Comparison of ENCODE assay signal across 8 cellular contexts in genomic region chr22:38314992-38315800, GRCh38. TPM values are rescaled to one million over a fixed set of nuclear protein-coding genes. Genes with fewer than 3 reads are reported as not detected.
DNase-seq lines count a peak whose midpoint lies in the region; ATAC-seq and TF ChIP-seq lines count a peak whose summit lies in the region.

No MANE protein-coding gene starts in this region.

- H3K36me3 ChIP-seq in ACC112 (ENCODE audit: insufficient read depth, low read length) (peaks cover 10% of the 10 kb centered on the region; the same call in 1 of the 2 replicates), gastrocnemius medialis (no peaks in the 10 kb centered on the region)

- intact Hi-C loops in activated CD8-positive, alpha-beta T cell treated with anti-CD3 and anti-CD28 coated beads for 36 hours (cut with micrococcal nuclease) = no loop called here
- intact Hi-C loops in head of caudate nucleus (cut with DNase I) = loop anchor here (5.0 kb wide), 1 partner anchor 43 kb away; the partner anchor contains the start of gene TMEM184B
- intact Hi-C loops in gastrocnemius medialis (cut with DNase I; ENCODE audit: low total_unique reads) = loop anchor here (5.0 kb wide), 3 partner anchors 113 to 392 kb away; partner anchors contain the start of genes GTPBP1 and MAFF

- peak overlapping the region; percentile 97 for H3K4me3 Mint-ChIP-seq in HFFc6
- peak overlapping the region; percentile 92 for H3K4me3 Mint-ChIP-seq in activated CD8-positive, alpha-beta T cell treated with anti-CD3 and anti-CD28 coated beads for 36 hours

- POLR2A ChIA-PET in activated CD8-positive, alpha-beta T cell treated with anti-CD3 and anti-CD28 coated beads for 36 hours (lab: Charles Lee) = interaction anchor here (0.7 to 1.4 kb wide), 4 partner anchors 8 to 99 kb away, joined by 3 to 5 read pairs (median 4); no protein-coding TSS in a partner anchor

- H3K4me1 Mint-ChIP-seq in HFFc6 (ENCODE audit: low read depth) = peaks cover 76% of the 10 kb centered on the region
- peaks cover 52% of the 10 kb centered on the region for H3K4me1 Mint-ChIP-seq in activated CD8-positive, alpha-beta T cell treated with anti-CD3 and anti-CD28 coated beads for 36 hours (ENCODE audit: low read depth)

- in situ Hi-C loops in gastrocnemius medialis (cut with MboI; ENCODE audit: low sequenced_read_pairs in 4 of 4) (no loop called here), KBM-7 (cut with MboI; ENCODE audit: low pct_unique_long_range_greater_than_20kb, low sequenced_read_pairs) (no loop called here)

- peak overlapping the region; percentile 98 for H3K27ac ChIP-seq in ACC112 (ENCODE audit: low read depth, low read length)
- H3K27ac ChIP-seq in gastrocnemius medialis = peak overlapping the region; percentile 89 to 100 (median 98)

- no peaks in the 10 kb centered on the region for H3K9me3 Mint-ChIP-seq in HFFc6
- no peaks in the 10 kb centered on the region for H3K9me3 Mint-ChIP-seq in activated CD8-positive, alpha-beta T cell treated with anti-CD3 and anti-CD28 coated beads for 36 hours

- peaks cover 19% of the 10 kb centered on the region for H3K27me3 Mint-ChIP-seq in HFFc6 (ENCODE audit: insufficient read depth)
- no peaks in the 10 kb centered on the region for H3K27me3 Mint-ChIP-seq in activated CD8-positive, alpha-beta T cell treated with anti-CD3 and anti-CD28 coated beads for 36 hours

- DNase-seq in HFFc6 (no peak), head of caudate nucleus (peak in 25 of 42 donors; percentile 15 to 66 (median 37)), gastrocnemius medialis (no peak), T-helper 9 cell (no peak), KBM-7 (no peak)
- DNase-seq in activated CD8-positive, alpha-beta T cell treated with anti-CD3 and anti-CD28 coated beads for 36 hours = peak; percentile 16

- no peak for ATAC-seq in activated CD8-positive, alpha-beta T cell treated with anti-CD3 and anti-CD28 coated beads for 36 hours
- peak in 1 of 2 donors; percentile 21 for ATAC-seq in gastrocnemius medialis
- no peak for ATAC-seq in GM18511 (IDR thresholded peaks at IDR 0.05; ENCODE audit: unreplicated experiment)

- H3K4me1 ChIP-seq in ACC112 (ENCODE audit: control insufficient read depth, insufficient read depth, low read length, unreplicated experiment) = peaks cover 57% of the 10 kb centered on the region
- peaks cover 59 to 67% of the 10 kb centered on the region in 2 donors for H3K4me1 ChIP-seq in gastrocnemius medialis

- no peaks in the 10 kb centered on the region for H3K27me3 ChIP-seq in ACC112 (ENCODE audit: insufficient read depth, low read length)
- H3K27me3 ChIP-seq in gastrocnemius medialis = no peaks in the 10 kb centered on the region

- H3K36me3 Mint-ChIP-seq in HFFc6 (ENCODE audit: low read depth) = peaks cover 45% of the 10 kb centered on the region
- H3K36me3 Mint-ChIP-seq in activated CD8-positive, alpha-beta T cell treated with anti-CD3 and anti-CD28 coated beads for 36 hours (ENCODE audit: low read depth) = peaks cover 22% of the 10 kb centered on the region

- H2AFZ ChIP-seq in ACC112 (ENCODE audit: low read length, unreplicated experiment) = no peak overlapping the region

- TF ChIP-seq CTCF in HFFc6 (IDR thresholded peaks at IDR 0.05) (no peak), gastrocnemius medialis (IDR thresholded peaks at IDR 0.05 in 4 of 5, conservative IDR thresholded peaks at IDR 0.05 in 1 of 5) (no peak)
- TF ChIP-seq CTCF in activated CD8-positive, alpha-beta T cell treated with anti-CD3 and anti-CD28 coated beads for 36 hours (IDR thresholded peaks at IDR 0.05) = no peak

- H3K9me3 ChIP-seq in gastrocnemius medialis = no peaks in the 10 kb centered on the region

- H3K79me2 ChIP-seq in ACC112 (ENCODE audit: control insufficient read depth, insufficient read depth, low read length, unreplicated experiment) = peaks cover 67% of the 10 kb centered on the region

- H3K27ac Mint-ChIP-seq in HFFc6 = peak overlapping the region; percentile 97
- peak overlapping the region; percentile 91 for H3K27ac Mint-ChIP-seq in activated CD8-positive, alpha-beta T cell treated with anti-CD3 and anti-CD28 coated beads for 36 hours

- CTCF ChIA-PET in activated CD8-positive, alpha-beta T cell treated with anti-CD3 and anti-CD28 coated beads for 36 hours (lab: Charles Lee) = interaction anchor here (1.0 to 1.4 kb wide), 2 partner anchors 10 to 263 kb away, joined by 4 read pairs; no protein-coding TSS in a partner anchor

- H3K4me3 ChIP-seq in ACC112 (ENCODE audit: low read depth, low read length) (peak overlapping the region; percentile 94), gastrocnemius medialis (peak overlapping the region; percentile 61 to 88 (median 78))

- TF ChIP-seq POLR2A in gastrocnemius medialis (IDR thresholded peaks at IDR 0.05) = no peak

RNA-seq across cellular contexts. Expression of gene CSNK1E, which starts 2.0 kb away (rescaled TPM):
- total RNA-seq in HFFc6 (2021; fragmentation: NEBNext Ultra II Directional; extraction: Animal tissue kit (Norgen Biotek cat#: 25700)) = 100 to 1,000 TPM; 166 to 184 (median 172) TPM
- total RNA-seq in activated CD8-positive, alpha-beta T cell treated with anti-CD3 and anti-CD28 coated beads for 36 hours = 100 to 1,000 TPM; 123 TPM
- 10 to 100 TPM; 29.8 to 66.3 (median 40.3) TPM for total RNA-seq in gastrocnemius medialis

RNA-seq across cellular contexts. Expression of gene TMEM184B, which starts 42.4 kb away (rescaled TPM):
- total RNA-seq in HFFc6 (2021; fragmentation: NEBNext Ultra II Directional; extraction: Animal tissue kit (Norgen Biotek cat#: 25700)) = 100 to 1,000 TPM; 104 to 125 (median 111) TPM
- total RNA-seq in activated CD8-positive, alpha-beta T cell treated with anti-CD3 and anti-CD28 coated beads for 36 hours = 10 to 100 TPM; 15.7 to 16.8 TPM
- total RNA-seq in gastrocnemius medialis = 10 to 100 TPM; 25.4 to 40.7 (median 31.2) TPM

Comparison
In these comparisons a context has a peak if more than half of its experiments do, and no peak if none do; other contexts are left out.
1. DNase-seq: peak in activated CD8-positive, alpha-beta T cell treated with anti-CD3 and anti-CD28 coated beads for 36 hours (single experiment) and head of caudate nucleus (25 of 42); none in HFFc6 (single experiment), gastrocnemius medialis (0 of 2), T-helper 9 cell (single experiment) and KBM-7 (single experiment).